8 cellular contexts compared by ENCODE assay signal in genomic region chr1:77900687-77901293, GRCh38. TPM values are rescaled to one million over a fixed set of nuclear protein-coding genes. Genes with fewer than 3 reads are reported as not detected.
DNase-seq lines count a peak whose midpoint lies in the region; ATAC-seq, FAIRE-seq and TF ChIP-seq lines count a peak whose summit lies in the region.

No MANE protein-coding gene starts in this region.

- H3K36me3 ChIP-seq in HepG2 (replicated peaks in 1 of 2; ENCODE audit: control insufficient read depth in 1 of 2, insufficient read depth in 2 of 2, low read length in 2 of 2), result no peaks in the 10 kb centered on the region

- no peaks in the 10 kb centered on the region for H4K20me1 ChIP-seq in HepG2 (ENCODE audit: insufficient read depth, low read length)

- 23% methylated on average over 4 of the region's 4 CpGs for WGBS in HepG2 (ENCODE audit: low lambda C conversion rate)

- POLR2A ChIA-PET in HepG2 (lab: Yijun Ruan, JAX), result no interaction called here

- no peak for TF ChIP-seq POLR2A in HepG2 (IDR thresholded peaks at IDR 0.05; ENCODE audit: insufficient read depth in 1 of 2, low read depth in 2 of 2, low read length in 2 of 2)

- no peak for TF ChIP-seq EP300 in HepG2 (IDR thresholded peaks at IDR 0.05; ENCODE audit: low read depth in 2 of 2, low read length in 2 of 2)
- TF ChIP-seq EP300 in HepG2 (CRISPR knock-in tag; IDR thresholded peaks at IDR 0.05; ENCODE audit: borderline replicate concordance), result no peak

- H3K27ac ChIP-seq in HepG2 (ENCODE audit: extremely low read length, insufficient read depth, low read length), result no peak overlapping the region

- TF ChIP-seq CTCF in choroid plexus epithelial cell (conservative IDR thresholded peaks at IDR 0.05; ENCODE audit: low read depth, low read length), result peak; percentile 86
- TF ChIP-seq CTCF in HepG2 (CRISPR knock-in tag; IDR thresholded peaks at IDR 0.05), result peak; percentile 69

- CTCF ChIA-PET in HepG2 (lab: Yijun Ruan, JAX; ENCODE audit: low intra/inter-chr PET ratio, low total read pairs), result interaction anchor here (0.7 to 1.5 kb wide), 2 partner anchors 76 to 367 kb away, joined by 3 read pairs; no protein-coding TSS in a partner anchor

- no peak overlapping the region for H2AFZ ChIP-seq in HepG2 (ENCODE audit: low read length)

- H3K9ac ChIP-seq in HepG2 (ENCODE audit: insufficient read depth, low read depth, low read length), result no peak overlapping the region

- no peaks in the 10 kb centered on the region for H3K79me2 ChIP-seq in HepG2 (ENCODE audit: insufficient read depth, low read length)

- H3K4me2 ChIP-seq in HepG2 (ENCODE audit: low read depth, low read length), result no peak overlapping the region

- BruUV-seq in HepG2 (replicated peaks; lab: Mats Ljungman, UMichigan), result no TSS peak

- H3K4me1 ChIP-seq in HepG2 (ENCODE audit: insufficient read depth, low read length), result peaks cover 15% of the 10 kb centered on the region

- DNase-seq in DMS114 treated with DMSO at 0.1 percent for 48 hours (lab: John Stamatoyannopoulos, UW; ENCODE audit: unreplicated experiment) (peak; percentile 59), HCEC 1CT (peak; percentile 55), NCI-H82 treated with DMSO at 0.1 percent for 48 hours (lab: John Stamatoyannopoulos, UW; ENCODE audit: unreplicated experiment) (peak; percentile 75), choroid plexus epithelial cell (ENCODE audit: low read depth) (peak; percentile 87), HepG2 (ENCODE audit: low spot score) (peak; percentile 42), urothelium cell line (ENCODE audit: low spot score) (peak; percentile 10)
- no peak for DNase-seq in activated naive CD4-positive, alpha-beta T cell treated with Interleukin-2 at 50 U/mL for 16 hours

- intact Hi-C loops in HepG2 (cut with micrococcal nuclease; ENCODE audit: unreplicated experiment), result no loop called here

- ATAC-seq in HepG2 (peak; percentile 81), HG03108 (IDR thresholded peaks at IDR 0.05; ENCODE audit: unreplicated experiment) (no peak)

- no peaks in the 10 kb centered on the region for H3K27me3 ChIP-seq in HepG2 (ENCODE audit: control insufficient read depth in 1 of 2, insufficient read depth in 2 of 2, low read length in 2 of 2)

- FAIRE-seq in HepG2 (lab: Jason Lieb, UNC) (peak; percentile 32), urothelium cell line (lab: Jason Lieb, UNC) (no peak)

- no peak overlapping the region for H3K4me3 ChIP-seq in choroid plexus epithelial cell (ENCODE audit: low read depth, low read length)
- no peak overlapping the region for H3K4me3 ChIP-seq in HepG2 (replicated peaks in 1 of 3; ENCODE audit: insufficient read depth in 1 of 3, low read depth in 2 of 3, low read length in 3 of 3)

- in situ Hi-C loops in HepG2 (cut with HindIII; ENCODE audit: extremely low pct_ligation_motif_present, low pct_unique_long_range_greater_than_20kb), result no loop called here

- H3K9me3 ChIP-seq in HepG2 (ENCODE audit: low read length), result no peaks in the 10 kb centered on the region

- 0 out of 2 replicates have a peak, but pooled peaks have one; percentile 33 for TF ChIP-seq RAD21 in HepG2 (CRISPR knock-in tag; IDR thresholded peaks at IDR 0.05)

TF ChIP-seq in HepG2, 621 proteins besides CTCF, POLR2A, EP300 and RAD21:
- TF ChIP-seq STAG1 (CRISPR knock-in tag; IDR thresholded peaks at IDR 0.05) (peak; percentile 81), SMC3 (IDR thresholded peaks at IDR 0.05; ENCODE audit: low read length) (peak; percentile 34; the same call in 1 of the 2 replicates)
- TF ChIP-seq, protein P1, sequence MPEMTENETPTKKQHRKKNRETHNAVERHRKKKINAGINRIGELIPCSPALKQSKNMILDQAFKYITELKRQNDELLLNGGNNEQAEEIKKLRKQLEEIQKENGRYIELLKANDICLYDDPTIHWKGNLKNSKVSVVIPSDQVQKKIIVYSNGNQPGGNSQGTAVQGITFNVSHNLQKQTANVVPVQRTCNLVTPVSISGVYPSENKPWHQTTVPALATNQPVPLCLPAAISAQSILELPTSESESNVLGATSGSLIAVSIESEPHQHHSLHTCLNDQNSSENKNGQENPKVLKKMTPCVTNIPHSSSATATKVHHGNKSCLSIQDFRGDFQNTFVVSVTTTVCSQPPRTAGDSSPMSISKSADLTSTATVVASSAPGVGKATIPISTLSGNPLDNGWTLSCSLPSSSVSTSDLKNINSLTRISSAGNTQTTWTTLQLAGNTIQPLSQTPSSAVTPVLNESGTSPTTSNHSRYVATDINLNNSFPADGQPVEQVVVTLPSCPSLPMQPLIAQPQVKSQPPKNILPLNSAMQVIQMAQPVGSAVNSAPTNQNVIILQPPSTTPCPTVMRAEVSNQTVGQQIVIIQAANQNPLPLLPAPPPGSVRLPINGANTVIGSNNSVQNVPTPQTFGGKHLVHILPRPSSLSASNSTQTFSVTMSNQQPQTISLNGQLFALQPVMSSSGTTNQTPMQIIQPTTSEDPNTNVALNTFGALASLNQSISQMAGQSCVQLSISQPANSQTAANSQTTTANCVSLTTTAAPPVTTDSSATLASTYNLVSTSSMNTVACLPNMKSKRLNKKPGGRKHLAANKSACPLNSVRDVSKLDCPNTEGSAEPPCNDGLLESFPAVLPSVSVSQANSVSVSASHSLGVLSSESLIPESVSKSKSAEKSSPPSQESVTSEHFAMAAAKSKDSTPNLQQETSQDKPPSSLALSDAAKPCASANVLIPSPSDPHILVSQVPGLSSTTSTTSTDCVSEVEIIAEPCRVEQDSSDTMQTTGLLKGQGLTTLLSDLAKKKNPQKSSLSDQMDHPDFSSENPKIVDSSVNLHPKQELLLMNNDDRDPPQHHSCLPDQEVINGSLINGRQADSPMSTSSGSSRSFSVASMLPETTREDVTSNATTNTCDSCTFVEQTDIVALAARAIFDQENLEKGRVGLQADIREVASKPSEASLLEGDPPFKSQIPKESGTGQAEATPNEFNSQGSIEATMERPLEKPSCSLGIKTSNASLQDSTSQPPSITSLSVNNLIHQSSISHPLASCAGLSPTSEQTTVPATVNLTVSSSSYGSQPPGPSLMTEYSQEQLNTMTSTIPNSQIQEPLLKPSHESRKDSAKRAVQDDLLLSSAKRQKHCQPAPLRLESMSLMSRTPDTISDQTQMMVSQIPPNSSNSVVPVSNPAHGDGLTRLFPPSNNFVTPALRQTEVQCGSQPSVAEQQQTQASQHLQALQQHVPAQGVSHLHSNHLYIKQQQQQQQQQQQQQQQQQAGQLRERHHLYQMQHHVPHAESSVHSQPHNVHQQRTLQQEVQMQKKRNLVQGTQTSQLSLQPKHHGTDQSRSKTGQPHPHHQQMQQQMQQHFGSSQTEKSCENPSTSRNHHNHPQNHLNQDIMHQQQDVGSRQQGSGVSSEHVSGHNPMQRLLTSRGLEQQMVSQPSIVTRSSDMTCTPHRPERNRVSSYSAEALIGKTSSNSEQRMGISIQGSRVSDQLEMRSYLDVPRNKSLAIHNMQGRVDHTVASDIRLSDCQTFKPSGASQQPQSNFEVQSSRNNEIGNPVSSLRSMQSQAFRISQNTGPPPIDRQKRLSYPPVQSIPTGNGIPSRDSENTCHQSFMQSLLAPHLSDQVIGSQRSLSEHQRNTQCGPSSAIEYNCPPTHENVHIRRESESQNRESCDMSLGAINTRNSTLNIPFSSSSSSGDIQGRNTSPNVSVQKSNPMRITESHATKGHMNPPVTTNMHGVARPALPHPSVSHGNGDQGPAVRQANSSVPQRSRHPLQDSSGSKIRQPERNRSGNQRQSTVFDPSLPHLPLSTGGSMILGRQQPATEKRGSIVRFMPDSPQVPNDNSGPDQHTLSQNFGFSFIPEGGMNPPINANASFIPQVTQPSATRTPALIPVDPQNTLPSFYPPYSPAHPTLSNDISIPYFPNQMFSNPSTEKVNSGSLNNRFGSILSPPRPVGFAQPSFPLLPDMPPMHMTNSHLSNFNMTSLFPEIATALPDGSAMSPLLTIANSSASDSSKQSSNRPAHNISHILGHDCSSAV (CRISPR knock-in tag; IDR thresholded peaks at IDR 0.05; ENCODE audit: borderline replicate concordance), result no peak
TF ChIP-seq in HepG2: peak in this region for 2.

RNA-seq across cellular contexts. Expression of gene NEXN, which starts 12.4 kb away (rescaled TPM):
- total RNA-seq in HepG2 (2016; rRNA removed; fragmentation: Illumina TruSeq; extraction: Trizol), result 0.97 and 1.1 TPM in 2 replicates
- 0.35 and 0.40 TPM in 2 replicates for total RNA-seq in HepG2 (2016; cell fraction: cytosol; rRNA removed; fragmentation: Illumina TruSeq; extraction: Trizol; ENCODE audit: low read depth)
- 1.1 TPM in 2 replicates for total RNA-seq in HepG2 (2016; cell fraction: insoluble cytoplasmic fraction; rRNA removed; fragmentation: Illumina TruSeq; extraction: Trizol)
- 0.43 and 0.59 TPM in 2 replicates for total RNA-seq in HepG2 (2016; cell fraction: membrane; rRNA removed; fragmentation: Illumina TruSeq; extraction: Trizol)
- total RNA-seq in HepG2 (2016; cell fraction: nucleus; rRNA removed; fragmentation: Illumina TruSeq; extraction: Trizol), result 0.78 and 0.97 TPM in 2 replicates
- 0.07 and 0.14 TPM in 2 replicates for polyA plus RNA-seq in HepG2 (2011; rRNA removed)
- polyA plus RNA-seq in HepG2 (2011; cell fraction: cytosol; rRNA removed), result 0.03 and 0.05 TPM in 2 replicates
- polyA plus RNA-seq in HepG2 (2011; cell fraction: nucleus; rRNA removed), result 0.19 and 0.42 TPM in 2 replicates
- 0.29 and 0.50 TPM in 2 replicates for polyA plus RNA-seq in HepG2 (2012)
- polyA plus RNA-seq in HepG2 (2016; cell fraction: cytosol; fragmentation: Illumina TruSeq; extraction: Trizol; ENCODE audit: low read depth), result 0.18 and 0.24 TPM in 2 replicates
- polyA plus RNA-seq in HepG2 (2016; cell fraction: insoluble cytoplasmic fraction; fragmentation: Illumina TruSeq; extraction: Trizol; ENCODE audit: low read depth), result 2.6 and 2.9 TPM in 2 replicates
- 0.39 and 0.52 TPM in 2 replicates for polyA plus RNA-seq in HepG2 (2016; cell fraction: membrane; fragmentation: Illumina TruSeq; extraction: Trizol; ENCODE audit: low read depth)
- polyA plus RNA-seq in HepG2 (2016; cell fraction: nucleus; fragmentation: Illumina TruSeq; extraction: Trizol; ENCODE audit: insufficient read depth, low read depth), result 3.0 and 5.3 TPM in 2 replicates
- not detected in 2 replicates for polyA minus RNA-seq in HepG2 (2011; rRNA and poly(A)+ RNA removed; ENCODE audit: low replicate concordance)
- not detected in 2 replicates for polyA minus RNA-seq in HepG2 (2011; cell fraction: cytosol; rRNA and poly(A)+ RNA removed)
- polyA minus RNA-seq in HepG2 (2011; cell fraction: nucleus; rRNA and poly(A)+ RNA removed), result 0.52 and 1.2 TPM in 2 replicates
